Comparison of ENCODE assay signal across 23 cellular contexts in the genomic region with DNA sequence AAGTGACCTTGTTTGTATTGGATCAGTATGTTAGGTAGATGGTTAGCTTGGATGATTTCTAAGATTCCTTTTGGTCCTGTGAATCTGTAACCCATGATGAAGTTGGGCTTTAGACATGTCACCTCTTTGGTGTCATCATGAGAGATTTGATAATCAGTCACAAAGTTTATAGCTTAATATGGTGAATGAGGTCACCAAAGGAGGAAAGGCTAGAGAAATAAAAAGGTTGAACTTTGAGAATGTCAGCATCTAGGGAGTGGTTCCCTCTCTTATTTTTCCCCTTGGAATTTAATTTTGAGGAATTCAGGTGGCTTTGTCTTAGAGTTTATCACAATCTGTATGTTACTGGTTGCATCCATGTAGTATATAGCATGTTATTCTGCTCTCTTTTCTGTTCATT.
"Had no signal": no experiment of that assay in that cellular context is flagged by ENCODE, and none has a peak within 500 bp of the region (broad histone marks: within the 10 kb centered on the region; RNA-seq: fewer than 3 reads in every experiment).

No MANE protein-coding gene starts in this region.

- H3K4me2 ChIP-seq: KMS-11 had no signal

- H3K9me3 Mint-ChIP-seq: IgD-negative memory B cell had no signal

- H3K9ac ChIP-seq: KMS-11 had no signal

- H3K9me3 ChIP-seq: SJSA1 had no signal

- H3K4me3 ChIP-seq: K562, SJSA1, SK-N-MC had no signal

- H3K4me3 Mint-ChIP-seq: IgD-negative memory B cell had no signal

- FAIRE-seq: K562, RCC 7860 had no signal

- H3K27me3 ChIP-seq: SJSA1 had no signal

- ATAC-seq: K562 had no signal

- H3K27me3 Mint-ChIP-seq: IgD-negative memory B cell had no signal

- H3K36me3 ChIP-seq: SJSA1 had no signal

- H3K27ac ChIP-seq: KMS-11, SJSA1, SK-N-MC had no signal

- DNase-seq: Kasumi-1, MM.1S, NCI-H1092 treated with DMSO at 0.1 percent for 48 hours, NCI-H1436, NCI-H187, NCI-H2029, NCI-H2081 treated with DMSO at 0.1 percent for 48 hours, NCI-H2171, NCI-H226, NCI-H446, NCI-H510A, NCI-H524 treated with DMSO at 0.1 percent for 48 hours, NCI-H69, NCI-H774, Right ventricle myocardium superior, RPMI8226, SIG-M5 had no signal
